ENCODE assay signal across 11 cellular contexts in genomic region chr14:101121399-101122113, GRCh38.
DNase-seq lines count a peak whose midpoint lies in the region; ATAC-seq and TF ChIP-seq lines count a peak whose summit lies in the region.
"Had no signal": no experiment of that assay in that cellular context is flagged by ENCODE, and none has a peak within 500 bp of the region (broad histone marks: within the 10 kb centered on the region; RNA-seq: fewer than 3 reads in every experiment).

No MANE protein-coding gene starts in this region.

- H3K9me3 ChIP-seq in adrenal gland (replicated peaks in 1 of 3), result no peaks in the 10 kb centered on the region

- WGBS in adrenal gland, 4 donors, result 72 to 87% (median 82%) methylated on average over 8 to 16 of the region's 16 CpGs

- H3K27ac Mint-ChIP-seq in neural crest cell (ENCODE audit: unreplicated experiment), result peak overlapping the region; percentile 53
- H3K27ac Mint-ChIP-seq in progenitor cell of endocrine pancreas, result no peak overlapping the region

- no peak for TF ChIP-seq POLR2A in adrenal gland (IDR thresholded peaks at IDR 0.05)

- H3K4me3 ChIP-seq in adrenal gland, result no peak overlapping the region

- H3K27me3 ChIP-seq in adrenal gland, result no peaks in the 10 kb centered on the region

- intact Hi-C loops in left cardiac atrium (cut with DNase I), result no loop called here
- intact Hi-C loops in left ventricle myocardium superior (cut with micrococcal nuclease), result no loop called here
- intact Hi-C loops in adrenal gland (cut with DNase I), result no loop called here

- H3K4me3 Mint-ChIP-seq in neural crest cell (no peak overlapping the region), progenitor cell of endocrine pancreas (ENCODE audit: low read depth) (no peak overlapping the region)

- no peaks in the 10 kb centered on the region for H3K36me3 Mint-ChIP-seq in neural crest cell (ENCODE audit: low read depth)
- no peaks in the 10 kb centered on the region for H3K36me3 Mint-ChIP-seq in progenitor cell of endocrine pancreas (ENCODE audit: insufficient read depth)

- H3K4me1 Mint-ChIP-seq in neural crest cell, result peaks cover 23% of the 10 kb centered on the region
- H3K4me1 Mint-ChIP-seq in progenitor cell of endocrine pancreas (ENCODE audit: low read depth), result no peaks in the 10 kb centered on the region

- peaks cover 5% of the 10 kb centered on the region for H3K9me3 Mint-ChIP-seq in neural crest cell
- H3K9me3 Mint-ChIP-seq in progenitor cell of endocrine pancreas (ENCODE audit: low read depth), result no peaks in the 10 kb centered on the region

- ATAC-seq in left cardiac atrium, result no peak
- ATAC-seq in left ventricle myocardium superior, result no peak
- ATAC-seq in HG02885 (IDR thresholded peaks at IDR 0.05; ENCODE audit: poor library complexity, unreplicated experiment), result no peak

- H3K36me3 ChIP-seq in adrenal gland (replicated peaks in 1 of 2), result no peaks in the 10 kb centered on the region

- DNase-seq in left cardiac atrium, result peak; percentile 10
- no peak for DNase-seq in left ventricle myocardium superior
- peak in 2 of 7 donors; percentile 11 to 37 for DNase-seq in adrenal gland
- DNase-seq in neural crest cell (ENCODE audit: low read depth, low spot score), result no peak
- peak; percentile 35 for DNase-seq in ureter (ENCODE audit: low spot score)
- no peak for DNase-seq in progenitor cell of endocrine pancreas (ENCODE audit: low spot score, unreplicated experiment)
- no peak for DNase-seq in kidney tubule cell (ENCODE audit: low spot score)
- DNase-seq: NCI-H1092, NCI-H82, T-helper 1 cell had no signal

- no peak for TF ChIP-seq CTCF in adrenal gland (IDR thresholded peaks at IDR 0.05)
- no peak for TF ChIP-seq CTCF in neural crest cell (conservative IDR thresholded peaks at IDR 0.05)
- TF ChIP-seq CTCF in progenitor cell of endocrine pancreas (IDR thresholded peaks at IDR 0.05; ENCODE audit: unreplicated experiment), result no peak

- peak overlapping the region in 3 of 5 donors; percentile 7 to 67 (median 42) for H3K27ac ChIP-seq in adrenal gland

- no peaks in the 10 kb centered on the region for H3K4me1 ChIP-seq in adrenal gland (replicated peaks in 1 of 2)

- no peaks in the 10 kb centered on the region for H3K27me3 Mint-ChIP-seq in neural crest cell (ENCODE audit: low read depth)
- peaks cover 30% of the 10 kb centered on the region for H3K27me3 Mint-ChIP-seq in progenitor cell of endocrine pancreas

Comparison
In these comparisons a context has a peak if more than half of its experiments do, and no peak if none do; other contexts are left out.
1. DNase-seq: peak in left cardiac atrium (single experiment) and ureter (single experiment); none in left ventricle myocardium superior (single experiment), neural crest cell (single experiment), progenitor cell of endocrine pancreas (single experiment) and kidney tubule cell (single experiment).